In the genomic region with DNA sequence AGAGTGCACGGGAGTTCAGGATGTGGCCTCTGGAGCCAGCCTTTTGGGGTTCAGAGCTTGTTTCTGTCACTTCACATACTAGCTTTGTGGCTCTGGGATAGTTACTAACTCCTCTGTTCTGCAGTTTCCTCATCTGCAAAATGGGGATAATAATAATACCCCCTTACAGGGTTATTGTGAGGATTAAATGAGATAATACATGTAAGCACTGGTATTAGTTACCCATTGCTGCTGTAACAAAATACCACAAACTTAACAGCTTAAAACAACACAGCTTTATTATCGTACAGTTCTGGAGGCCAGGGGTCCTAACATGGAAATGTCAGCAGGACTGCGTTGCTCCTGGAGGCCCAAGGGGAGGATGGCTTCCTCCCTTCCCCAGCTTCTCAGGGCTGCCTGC, we compare ENCODE assay signal across 16 cellular contexts. TPM values are rescaled to one million over a fixed set of nuclear protein-coding genes. Genes with fewer than 3 reads are reported as not detected.
DNase-seq lines count a peak whose midpoint lies in the region; ATAC-seq and TF ChIP-seq lines count a peak whose summit lies in the region.
"Had no signal": no experiment of that assay in that cellular context is flagged by ENCODE, and none has a peak within 500 bp of the region (broad histone marks: within the 10 kb centered on the region; RNA-seq: fewer than 3 reads in every experiment).

No MANE protein-coding gene starts in this region.

- H3K9me3 ChIP-seq in right atrium auricular region, result no peaks in the 10 kb centered on the region
- H3K9me3 ChIP-seq in heart right ventricle, result peaks cover 0 to 6% (median 0%) of the 10 kb centered on the region in 11 donors
- no peaks in the 10 kb centered on the region for H3K9me3 ChIP-seq in uterus

- POLR2A ChIA-PET in naive thymus-derived CD8-positive, alpha-beta T cell (lab: Charles Lee), result interaction anchor here (1.1 to 45.2 kb wide), 6 partner anchors 8 to 74 kb away, joined by 5 to 1842 read pairs (median 7); a partner anchor contains a TSS

- peaks cover 18 to 73% (median 37%) of the 10 kb centered on the region in 3 donors for H3K36me3 Mint-ChIP-seq in naive thymus-derived CD8-positive, alpha-beta T cell

- H3K36me3 ChIP-seq in right atrium auricular region (no peaks in the 10 kb centered on the region), heart right ventricle (peaks cover 0 to 56% (median 0%) of the 10 kb centered on the region in 9 donors), uterus (no peaks in the 10 kb centered on the region)

- peaks cover 0 to 3% (median 0%) of the 10 kb centered on the region in 9 donors for H3K9me3 Mint-ChIP-seq in naive thymus-derived CD8-positive, alpha-beta T cell

- H3K4me3 ChIP-seq in right atrium auricular region (no peak overlapping the region), heart right ventricle (no peak overlapping the region), uterus (no peak overlapping the region)
- H3K4me3 ChIP-seq: lung had no signal

- peak overlapping the region in 6 of 10 donors; percentile 22 to 74 (median 56) for H3K4me3 Mint-ChIP-seq in naive thymus-derived CD8-positive, alpha-beta T cell
- H3K4me3 Mint-ChIP-seq: B cell had no signal

- H3K27me3 ChIP-seq in right atrium auricular region (no peaks in the 10 kb centered on the region), heart right ventricle (no peaks in the 10 kb centered on the region), uterus (no peaks in the 10 kb centered on the region)

- TF ChIP-seq CTCF in right atrium auricular region (IDR thresholded peaks at IDR 0.05) (no peak), heart right ventricle (IDR thresholded peaks at IDR 0.05) (no peak), uterus (IDR thresholded peaks at IDR 0.05) (no peak)

- H3K4me1 ChIP-seq in right atrium auricular region, result peaks cover 0 to 50% of the 10 kb centered on the region in 2 donors
- H3K4me1 ChIP-seq in heart right ventricle, result peaks cover 9 to 58% (median 29%) of the 10 kb centered on the region in 9 donors
- peaks cover 0 to 4% of the 10 kb centered on the region in 2 donors for H3K4me1 ChIP-seq in uterus

- 95 to 98% methylated on average over 3 of the region's 3 CpGs for WGBS in heart right ventricle, 2 donors

- H3K27me3 Mint-ChIP-seq in naive thymus-derived CD8-positive, alpha-beta T cell, result no peaks in the 10 kb centered on the region
- H3K27me3 Mint-ChIP-seq: B cell had no signal

- peak overlapping the region in 9 of 10 donors; percentile 69 to 99 (median 88) for H3K27ac Mint-ChIP-seq in naive thymus-derived CD8-positive, alpha-beta T cell
- H3K27ac Mint-ChIP-seq: B cell had no signal

- no peak for TF ChIP-seq POLR2A in uterus (IDR thresholded peaks at IDR 0.05)

- DNase-seq in right atrium auricular region (ENCODE audit: low spot score), result no peak
- no peak for DNase-seq in heart right ventricle
- no peak for DNase-seq in naive thymus-derived CD8-positive, alpha-beta T cell
- no peak for DNase-seq in uterus
- DNase-seq in SKM-1 (lab: John Stamatoyannopoulos, UW; ENCODE audit: unreplicated experiment), result no peak
- no peak for DNase-seq in NCI-H446 treated with DMSO at 0.1 percent for 48 hours (lab: John Stamatoyannopoulos, UW)
- DNase-seq: cerebellar nuclear complex; DMS79; erythroblast; MM.1S; NCI-H2171; stimulated activated CD4-positive, alpha-beta T cell treated with anti-CD3 and anti-CD28 coated beads, Interleukin-12 subunit alpha, Interleukin-12 subunit beta, amount 100 ng/mL, for 4 hours had no signal

- no peak for ATAC-seq in heart right ventricle
- no peak for ATAC-seq in naive thymus-derived CD8-positive, alpha-beta T cell
- ATAC-seq in SK-N-SH treated with all-trans-retinoic acid at 6 μM for 48 hours, result no peak

- intact Hi-C loops in heart right ventricle (cut with DNase I) (no loop called here), uterus (cut with DNase I; ENCODE audit: low total_unique reads) (no loop called here)

- H3K27ac ChIP-seq in right atrium auricular region (peak overlapping the region; percentile 3 to 30), heart right ventricle (peak overlapping the region in 1 of 10 donors; percentile 27), angular gyrus (ENCODE audit: low read depth, low read length) (peak overlapping the region; percentile 89), uterus (peak overlapping the region; percentile 39 to 62)

- peaks cover 44 to 93% (median 88%) of the 10 kb centered on the region in 4 donors for H3K4me1 Mint-ChIP-seq in naive thymus-derived CD8-positive, alpha-beta T cell

TF ChIP-seq in SK-N-SH treated with all-trans-retinoic acid at 6 μM for 48 hours, 23 proteins besides CTCF, POLR2A, EP300 and RAD21:
- TF ChIP-seq, protein P1, sequence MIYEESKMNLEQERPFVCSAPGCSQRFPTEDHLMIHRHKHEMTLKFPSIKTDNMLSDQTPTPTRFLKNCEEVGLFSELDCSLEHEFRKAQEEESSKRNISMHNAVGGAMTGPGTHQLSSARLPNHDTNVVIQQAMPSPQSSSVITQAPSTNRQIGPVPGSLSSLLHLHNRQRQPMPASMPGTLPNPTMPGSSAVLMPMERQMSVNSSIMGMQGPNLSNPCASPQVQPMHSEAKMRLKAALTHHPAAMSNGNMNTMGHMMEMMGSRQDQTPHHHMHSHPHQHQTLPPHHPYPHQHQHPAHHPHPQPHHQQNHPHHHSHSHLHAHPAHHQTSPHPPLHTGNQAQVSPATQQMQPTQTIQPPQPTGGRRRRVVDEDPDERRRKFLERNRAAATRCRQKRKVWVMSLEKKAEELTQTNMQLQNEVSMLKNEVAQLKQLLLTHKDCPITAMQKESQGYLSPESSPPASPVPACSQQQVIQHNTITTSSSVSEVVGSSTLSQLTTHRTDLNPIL (CRISPR knock-in tag; IDR thresholded peaks at IDR 0.05; ENCODE audit: low read depth), result no peak
TF ChIP-seq in SK-N-SH treated with all-trans-retinoic acid at 6 μM for 48 hours: peak in this region for 0.

RNA-seq across cellular contexts. Expression of a gene that starts 9.3 kb away (rescaled TPM):
- 1 to 10 TPM; 2.0 to 3.0 TPM for total RNA-seq in right atrium auricular region
- 1 to 10 TPM; 1.1 to 6.7 (median 1.9) TPM for total RNA-seq in heart right ventricle
- 1 to 10 TPM; 2.2 to 5.7 TPM for polyA plus RNA-seq in heart right ventricle
- 100 to 1,000 TPM; 125 to 126 TPM for total RNA-seq in naive thymus-derived CD8-positive, alpha-beta T cell
- polyA plus RNA-seq in naive thymus-derived CD8-positive, alpha-beta T cell, result 1 to 10 TPM; 3.7 to 7.0 (median 4.9) TPM
- 1 to 10 TPM in 2 of 4 donors, under 1 TPM in 2; 0.51 to 8.7 (median 2.6) TPM for total RNA-seq in uterus

RNA-seq across cellular contexts. Expression of a gene that starts 40.3 kb away (rescaled TPM):
- total RNA-seq in right atrium auricular region (10 to 100 TPM; 11.9 to 13.9 TPM), heart right ventricle (10 to 100 TPM in 8 of 10 donors, 1 to 10 TPM in 2; 9.2 to 24.0 (median 13.4) TPM), uterus (10 to 100 TPM; 12.6 to 76.3 (median 31.8) TPM)
- polyA plus RNA-seq in heart right ventricle, result 10 to 100 TPM; 10.2 to 12.5 TPM
- total RNA-seq in naive thymus-derived CD8-positive, alpha-beta T cell, result 100 to 1,000 TPM; 143 to 144 TPM
- 10 to 100 TPM in 1 of 3 donors, 1 to 10 TPM in 2; 6.3 to 11.8 (median 9.4) TPM for polyA plus RNA-seq in naive thymus-derived CD8-positive, alpha-beta T cell

Comparison
In these comparisons a context has a peak if more than half of its experiments do, and no peak if none do; other contexts are left out.
1. RNA of a gene that starts 9.3 kb away (total RNA-seq): 125 to 126 TPM in naive thymus-derived CD8-positive, alpha-beta T cell; 0.51 to 8.7 TPM in uterus, 2.0 to 3.0 TPM in right atrium auricular region and 1.1 to 6.7 TPM in heart right ventricle; every median in the first group is over 10 times any median in the second.